Comparison of ENCODE assay signal across 21 cellular contexts in genomic region chr2:47321006-47321405, GRCh38. TPM values are rescaled to one million over a fixed set of nuclear protein-coding genes. Genes with fewer than 3 reads are reported as not detected.
"Had no signal": no experiment of that assay in that cellular context is flagged by ENCODE, and none has a peak within 500 bp of the region (broad histone marks: within the 10 kb centered on the region; RNA-seq: fewer than 3 reads in every experiment).

No MANE protein-coding gene starts in this region.

- H3K36me3 ChIP-seq: brain microvascular endothelial cell, esophagus squamous epithelium, stomach had no signal

- H3K27me3 Mint-ChIP-seq: activated naive CD8-positive, alpha-beta T cell treated with anti-CD3 and anti-CD28 coated beads, Interleukin-2, amount 50 U/mL, for 24 hours; naive B cell; progenitor cell of endocrine pancreas had no signal

- H3K4me3 ChIP-seq: esophagus squamous epithelium, mucosa of descending colon, stomach had no signal

- H3K27ac Mint-ChIP-seq: activated naive CD4-positive, alpha-beta T cell treated with anti-CD3 and anti-CD28 coated beads, Interleukin-2, amount 10 ng/mL, durations not matched to agents 7 days and 5 days; activated naive CD8-positive, alpha-beta T cell treated with anti-CD3 and anti-CD28 coated beads, Interleukin-2, amount 50 U/mL, for 24 hours; stimulated activated effector memory CD8-positive, alpha-beta T cell treated with anti-CD3 and anti-CD28 coated beads, Interleukin-12 subunit alpha, Interleukin-12 subunit beta, amount 100 ng/mL, for 72 hours had no signal

- H3K4me1 Mint-ChIP-seq: activated naive CD8-positive, alpha-beta T cell treated with anti-CD3 and anti-CD28 coated beads, Interleukin-2, amount 50 U/mL, for 24 hours; neural crest cell; stimulated activated effector memory CD8-positive, alpha-beta T cell treated with anti-CD3 and anti-CD28 coated beads, Interleukin-12 subunit alpha, Interleukin-12 subunit beta, amount 100 ng/mL, for 72 hours had no signal

- H3K27me3 ChIP-seq: brain microvascular endothelial cell, esophagus squamous epithelium, stomach had no signal

- H3K36me3 Mint-ChIP-seq: activated naive CD4-positive, alpha-beta T cell treated with anti-CD3 and anti-CD28 coated beads, Interleukin-2, amount 10 ng/mL, durations not matched to agents 7 days and 5 days; naive B cell; stimulated activated effector memory CD8-positive, alpha-beta T cell treated with anti-CD3 and anti-CD28 coated beads, Interleukin-12 subunit alpha, Interleukin-12 subunit beta, amount 100 ng/mL, for 72 hours had no signal

- H3K9me3 Mint-ChIP-seq: activated naive CD4-positive, alpha-beta T cell treated with anti-CD3 and anti-CD28 coated beads, Interleukin-2, amount 10 ng/mL, durations not matched to agents 7 days and 5 days; activated naive CD8-positive, alpha-beta T cell treated with anti-CD3 and anti-CD28 coated beads, Interleukin-2, amount 50 U/mL, for 24 hours; naive B cell; neural crest cell; stimulated activated effector memory CD8-positive, alpha-beta T cell treated with anti-CD3 and anti-CD28 coated beads, Interleukin-12 subunit alpha, Interleukin-12 subunit beta, amount 100 ng/mL, for 72 hours had no signal

- H3K9me3 ChIP-seq: esophagus squamous epithelium, mucosa of descending colon, stomach had no signal

- ATAC-seq: activated naive CD8-positive, alpha-beta T cell treated with anti-CD3 and anti-CD28 coated beads, Interleukin-2, amount 50 U/mL, for 24 hours; mucosa of descending colon; stimulated activated effector memory CD8-positive, alpha-beta T cell treated with anti-CD3 and anti-CD28 coated beads, Interleukin-12 subunit alpha, Interleukin-12 subunit beta, amount 100 ng/mL, for 72 hours had no signal

- H3K27ac ChIP-seq: brain microvascular endothelial cell, esophagus squamous epithelium, stomach, VCaP had no signal

- DNase-seq: activated CD4-positive, alpha-beta T cell treated with anti-CD3 and anti-CD28 coated beads for 1 hour; activated CD8-positive, alpha-beta memory T cell treated with anti-CD3 and anti-CD28 coated beads for 24 hours; activated CD8-positive, alpha-beta memory T cell treated with anti-CD3 and anti-CD28 coated beads, Interleukin-2, amount 50 U/mL, for 48 hours; activated effector memory CD4-positive, alpha-beta T cell treated with Interleukin-2 at 50 U/mL for 16 hours; activated naive CD4-positive, alpha-beta T cell treated with anti-CD3 and anti-CD28 coated beads, Interleukin-2, amount 10 ng/mL, durations not matched to agents 7 days and 5 days; activated naive CD8-positive, alpha-beta T cell treated with anti-CD3 and anti-CD28 coated beads, Interleukin-2, amount 50 U/mL, for 24 hours; activated T-cell treated with anti-CD3 and anti-CD28 coated beads, Interleukin-2, amount 50 U/mL, for 48 hours; aorta; cortex of kidney; effector CD8-positive, alpha-beta T cell; esophagus squamous epithelium; mucosa of descending colon; naive B cell; stomach; T-helper 2 cell had no signal

- H3K4me3 Mint-ChIP-seq: activated naive CD4-positive, alpha-beta T cell treated with anti-CD3 and anti-CD28 coated beads, Interleukin-2, amount 10 ng/mL, durations not matched to agents 7 days and 5 days; activated naive CD8-positive, alpha-beta T cell treated with anti-CD3 and anti-CD28 coated beads, Interleukin-2, amount 50 U/mL, for 24 hours; neural crest cell; stimulated activated effector memory CD8-positive, alpha-beta T cell treated with anti-CD3 and anti-CD28 coated beads, Interleukin-12 subunit alpha, Interleukin-12 subunit beta, amount 100 ng/mL, for 72 hours had no signal

RNA-seq across cellular contexts. Expression of gene EPCAM, which starts 48.1 kb away (rescaled TPM):
- total RNA-seq: endothelial cell of umbilical vein had no signal
